ENCODE assay signal across 10 cellular contexts in the genomic region with DNA sequence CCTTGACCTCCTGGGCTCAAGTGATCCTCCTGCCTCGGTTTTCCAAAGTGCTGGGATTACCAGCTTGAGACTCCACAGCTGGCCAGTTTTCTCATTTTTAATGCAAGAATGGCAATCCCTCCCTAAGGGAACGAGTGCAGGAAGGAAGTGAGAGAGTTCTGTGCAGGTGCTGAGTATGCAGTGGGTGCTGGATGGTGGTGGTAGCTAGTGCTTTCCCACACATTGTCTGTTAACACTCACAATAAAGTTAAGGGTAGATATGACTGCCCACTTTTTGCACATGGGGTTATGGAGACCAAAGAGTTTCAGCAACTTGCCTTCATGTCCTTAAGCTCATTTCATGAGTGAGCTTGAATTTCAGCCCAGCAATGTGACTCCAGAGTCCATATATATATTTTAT.
DNase-seq lines count a peak whose midpoint lies in the region; ATAC-seq lines count a peak whose summit lies in the region.
"Had no signal": no experiment of that assay in that cellular context is flagged by ENCODE, and none has a peak within 500 bp of the region (broad histone marks: within the 10 kb centered on the region; RNA-seq: fewer than 3 reads in every experiment).

No MANE protein-coding gene starts in this region.

- no peak overlapping the region for H3K4me3 Mint-ChIP-seq in memory B cell

- no peak for DNase-seq in memory B cell (ENCODE audit: low spot score in 2 of 2)
- no peak for DNase-seq in activated CD4-positive, CD25-positive, alpha-beta regulatory T cell treated with anti-CD3 and anti-CD28 coated beads, Interleukin-2, amount 50 U/mL, for 72 hours
- DNase-seq in putamen (ENCODE audit: low spot score): no peak
- DNase-seq in NOMO-1 treated with dmso at 0.1 percent for 144 hours (lab: John Stamatoyannopoulos, UW; ENCODE audit: unreplicated experiment): no peak
- DNase-seq: head of caudate nucleus had no signal

- H3K9me3 Mint-ChIP-seq in memory B cell: no peaks in the 10 kb centered on the region

- no peaks in the 10 kb centered on the region for H3K27me3 Mint-ChIP-seq in memory B cell

- H3K36me3 Mint-ChIP-seq in memory B cell: no peaks in the 10 kb centered on the region

- peak; percentile 54 for ATAC-seq in GM18868 (IDR thresholded peaks at IDR 0.05; ENCODE audit: unreplicated experiment)
- peak; percentile 56 for ATAC-seq in GM21528 (IDR thresholded peaks at IDR 0.05; ENCODE audit: low FRiP score, unreplicated experiment)
- ATAC-seq in HG03342 (IDR thresholded peaks at IDR 0.05; ENCODE audit: unreplicated experiment): peak; percentile 48
- no peak for ATAC-seq in memory B cell (ENCODE audit: low read depth)
- no peak for ATAC-seq in HG03520 (IDR thresholded peaks at IDR 0.05; ENCODE audit: unreplicated experiment)

- peak overlapping the region; percentile 45 for H3K27ac Mint-ChIP-seq in memory B cell
- H3K27ac Mint-ChIP-seq: progenitor cell of endocrine pancreas had no signal

- H3K4me1 Mint-ChIP-seq in memory B cell: peaks cover 13% of the 10 kb centered on the region

Comparison
In these comparisons a context has a peak if more than half of its experiments do, and no peak if none do; other contexts are left out.
1. ATAC-seq: peak in GM18868 (single experiment), GM21528 (single experiment) and HG03342 (single experiment); none in memory B cell (single experiment) and HG03520 (single experiment).